8 cellular contexts compared by ENCODE assay signal in genomic region chr17:30922235-30922993, GRCh38. TPM values are rescaled to one million over a fixed set of nuclear protein-coding genes. Genes with fewer than 3 reads are reported as not detected.
A peak's percentile ranks its signal among the peaks of the same experiment; 100 is the strongest.
DNase-seq lines count a peak whose midpoint lies in the region; ATAC-seq and TF ChIP-seq lines count a peak whose summit lies in the region.

No MANE protein-coding gene starts in this region.

- WGBS in SK-N-SH (ENCODE audit: low lambda C conversion rate): 16% methylated on average over 35 of the region's 64 CpGs
- 2% methylated on average over 19 of the region's 64 CpGs for WGBS in esophagus muscularis mucosa

- 0 out of 2 replicates have a peak overlapping the region, but pooled peaks have one; percentile 11 for H2AFZ ChIP-seq in SK-N-SH (ENCODE audit: low read depth)

- POLR2A ChIA-PET in SK-N-SH (lab: Yijun Ruan, JAX) (interaction anchor here (1.0 kb wide), 1 partner anchor 16 kb away, joined by 3 read pairs; the partner anchor contains the start of gene TEFM), A673 (lab: Charles Lee; ENCODE audit: low non-redundant PET) (no interaction called here)

- TF ChIP-seq CTCF in GM06990 (IDR thresholded peaks at IDR 0.05; ENCODE audit: insufficient read depth, low read length, poor library complexity, severe bottlenecking) (no peak), SK-N-SH (IDR thresholded peaks at IDR 0.05) (no peak), esophagus muscularis mucosa (IDR thresholded peaks at IDR 0.05) (no peak), nephron progenitor cell (IDR thresholded peaks at IDR 0.05) (no peak), A673 (conservative IDR thresholded peaks at IDR 0.05; ENCODE audit: low read depth, low read length) (no peak)

- peaks cover 4% of the 10 kb centered on the region for H3K9me3 Mint-ChIP-seq in nephron progenitor cell

- H3K27me3 ChIP-seq in GM06990 (replicated peaks; ENCODE audit: control insufficient read depth, insufficient read depth, low read length) (no peaks in the 10 kb centered on the region; the same call in 1 of the 2 replicates), SK-N-SH (ENCODE audit: insufficient read depth) (peaks cover 38% of the 10 kb centered on the region), esophagus muscularis mucosa (peaks cover 9 to 51% (median 18%) of the 10 kb centered on the region in 4 donors), A673 (replicated peaks; ENCODE audit: insufficient read depth, low read depth, low read length, poor library complexity) (peaks cover 37% of the 10 kb centered on the region)

- peak overlapping the region; percentile 81 for H3K4me3 Mint-ChIP-seq in nephron progenitor cell

- peak overlapping the region; percentile 71 for H3K4me2 ChIP-seq in SK-N-SH

- no peak overlapping the region for H3K27ac Mint-ChIP-seq in nephron progenitor cell

- no peaks in the 10 kb centered on the region for H3K9me2 ChIP-seq in SK-N-SH

- H3K27me3 Mint-ChIP-seq in nephron progenitor cell (ENCODE audit: low read depth, poor library complexity): peaks cover 98% of the 10 kb centered on the region

- TF ChIP-seq EP300 in SK-N-SH (IDR thresholded peaks at IDR 0.05; ENCODE audit: borderline replicate concordance in 1 of 2, low read depth in 1 of 2, low read length in 1 of 2) (no peak), esophagus muscularis mucosa (IDR thresholded peaks at IDR 0.05) (no peak)

- no peaks in the 10 kb centered on the region for H4K20me1 ChIP-seq in SK-N-SH (ENCODE audit: insufficient read depth)

- DNase-seq in GM06990 (ENCODE audit: extremely low read depth, insufficient read length) (peak; percentile 23), SK-N-SH (peak; percentile 67), esophagus muscularis mucosa (ENCODE audit: extremely low spot score) (no peak), nephron progenitor cell (peak; percentile 35), A673 (ENCODE audit: low spot score) (no peak)

- no peak for TF ChIP-seq RAD21 in SK-N-SH (IDR thresholded peaks at IDR 0.05; ENCODE audit: low read length)

- CTCF ChIA-PET in SK-N-SH (lab: Yijun Ruan, JAX) (interaction anchor here (2.1 kb wide), 1 partner anchor 293 kb away, joined by 4 read pairs; no protein-coding TSS in a partner anchor), A673 (lab: Charles Lee) (no interaction called here)

- H3K4me3 ChIP-seq in GM06990 (replicated peaks; ENCODE audit: low read depth, low read length): peak overlapping the region; percentile 52
- H3K4me3 ChIP-seq in SK-N-SH (ENCODE audit: low read depth in 2 of 2, low read length in 1 of 2): peak overlapping the region; percentile 39 to 46; a peak in 3 of 4 replicates
- H3K4me3 ChIP-seq in esophagus muscularis mucosa: peak overlapping the region; percentile 55 to 73 (median 60)
- no peak overlapping the region for H3K4me3 ChIP-seq in A673 (ENCODE audit: low read depth, low read length, poor library complexity, severe bottlenecking)

- H3K27ac ChIP-seq in SK-N-SH (ENCODE audit: low read depth in 2 of 2, low read length in 1 of 2) (no peak overlapping the region), esophagus muscularis mucosa (replicated peaks in 1 of 4) (peak overlapping the region; percentile 18 to 66 (median 65)), A673 (ENCODE audit: low read depth, low read length, poor library complexity, severe bottlenecking) (no peak overlapping the region)

- H3K9ac ChIP-seq in SK-N-SH: no peak overlapping the region

- ATAC-seq in GM18870 (IDR thresholded peaks at IDR 0.05; ENCODE audit: unreplicated experiment) (no peak), HG03521 (IDR thresholded peaks at IDR 0.05; ENCODE audit: unreplicated experiment) (no peak), HG02852 (IDR thresholded peaks at IDR 0.05; ENCODE audit: unreplicated experiment) (no peak)

- no peaks in the 10 kb centered on the region for H3K79me2 ChIP-seq in SK-N-SH (ENCODE audit: insufficient read depth)

- BruUV-seq in A673 (replicated peaks; lab: Mats Ljungman, UMichigan): no TSS peak

- H3K4me1 ChIP-seq in SK-N-SH (ENCODE audit: control insufficient read depth in 1 of 2, insufficient read depth in 2 of 2, low read depth in 1 of 2, low read length in 1 of 2) (peaks cover 0 to 5% of the 10 kb centered on the region in 2 experiments; a peak in 1 of 4 replicates), esophagus muscularis mucosa (peaks cover 10 to 19% (median 18%) of the 10 kb centered on the region in 4 donors), A673 (ENCODE audit: insufficient read depth, low read length, poor library complexity, severe bottlenecking) (no peaks in the 10 kb centered on the region)

- H3F3A ChIP-seq in SK-N-SH (replicated peaks; ENCODE audit: insufficient read depth): peaks cover 3% of the 10 kb centered on the region

- H3K4me1 Mint-ChIP-seq in nephron progenitor cell: peaks cover 5% of the 10 kb centered on the region

- no peak for TF ChIP-seq POLR2A in esophagus muscularis mucosa (IDR thresholded peaks at IDR 0.05; ENCODE audit: low read depth)

- H3K36me3 ChIP-seq in GM06990 (ENCODE audit: control insufficient read depth, insufficient read depth, low read length) (no peaks in the 10 kb centered on the region), SK-N-SH (replicated peaks in 1 of 2; ENCODE audit: control insufficient read depth in 1 of 2, insufficient read depth in 2 of 2, low read length in 1 of 2) (no peaks in the 10 kb centered on the region), esophagus muscularis mucosa (no peaks in the 10 kb centered on the region), A673 (ENCODE audit: insufficient read depth, low read length, poor library complexity, severe bottlenecking) (no peaks in the 10 kb centered on the region)

- intact Hi-C loops in esophagus muscularis mucosa (cut with DNase I): no loop called here
- intact Hi-C loops in A673 (cut with micrococcal nuclease; ENCODE audit: unreplicated experiment): no loop called here

- peaks cover 5% of the 10 kb centered on the region for H3K36me3 Mint-ChIP-seq in nephron progenitor cell (ENCODE audit: low read depth)

- H3K9me3 ChIP-seq in SK-N-SH: no peaks in the 10 kb centered on the region
- H3K9me3 ChIP-seq in esophagus muscularis mucosa: no peaks in the 10 kb centered on the region
- no peaks in the 10 kb centered on the region for H3K9me3 ChIP-seq in A673 (ENCODE audit: low read depth, low read length, poor library complexity, severe bottlenecking)

TF ChIP-seq in SK-N-SH, 30 proteins besides CTCF, POLR2A, EP300 and RAD21:
- TF ChIP-seq TCF12 (IDR thresholded peaks at IDR 0.05) (no peak), MEF2A (IDR thresholded peaks at IDR 0.05; ENCODE audit: borderline replicate concordance, low read depth) (no peak), RXRA (IDR thresholded peaks at IDR 0.05; ENCODE audit: borderline replicate concordance, low read depth) (no peak), ELF1 (IDR thresholded peaks at IDR 0.05) (no peak)

RNA-seq across cellular contexts. Expression of gene ADAP2, which starts 0.7 kb away (rescaled TPM):
- polyA plus RNA-seq in SK-N-SH (2012; rRNA removed): 0.39 and 0.42 TPM in 2 replicates
- 0.22 TPM in 2 replicates for polyA plus RNA-seq in SK-N-SH (2012; cell fraction: cytosol; rRNA removed)
- 0.46 and 0.74 TPM in 2 replicates for polyA plus RNA-seq in SK-N-SH (2012; cell fraction: nucleus; rRNA removed)
- 10 to 100 TPM; 10.5 to 19.1 (median 14.7) TPM for total RNA-seq in esophagus muscularis mucosa
- not detected in 2 replicates for total RNA-seq in A673 (2021)

RNA-seq across cellular contexts. Expression of gene TEFM, which starts 16.4 kb away (rescaled TPM):
- polyA plus RNA-seq in SK-N-SH (2012; rRNA removed): 4.4 and 9.3 TPM in 2 replicates
- polyA plus RNA-seq in SK-N-SH (2012; cell fraction: cytosol; rRNA removed): 8.0 and 8.3 TPM in 2 replicates
- polyA plus RNA-seq in SK-N-SH (2012; cell fraction: nucleus; rRNA removed): 3.1 and 9.0 TPM in 2 replicates
- 1 to 10 TPM; 5.0 to 7.0 (median 6.6) TPM for total RNA-seq in esophagus muscularis mucosa
- 7.2 and 11.4 TPM in 2 replicates for total RNA-seq in A673 (2021)

RNA-seq across cellular contexts. Expression of gene RNF135, which starts 48.4 kb away (rescaled TPM):
- not detected in 2 replicates for polyA plus RNA-seq in SK-N-SH (2012; rRNA removed)
- 0.03 TPM in 1 of 2 replicates, not detected in the other for polyA plus RNA-seq in SK-N-SH (2012; cell fraction: cytosol; rRNA removed)
- 0.05 TPM in 1 of 2 replicates, not detected in the other for polyA plus RNA-seq in SK-N-SH (2012; cell fraction: nucleus; rRNA removed)
- 10 to 100 TPM; 20.0 to 28.1 (median 22.9) TPM for total RNA-seq in esophagus muscularis mucosa
- 7.5 and 8.2 TPM in 2 replicates for total RNA-seq in A673 (2021)

Comparison
In these comparisons a context has a peak if more than half of its experiments do, and no peak if none do; other contexts are left out.
1. DNase-seq: peak in GM06990 (single experiment), SK-N-SH (single experiment) and nephron progenitor cell (single experiment); none in esophagus muscularis mucosa (single experiment) and A673 (single experiment).
2. H3K27ac ChIP-seq: peak in esophagus muscularis mucosa (4 of 4); none in SK-N-SH (0 of 2) and A673 (single experiment).
3. RNA of gene ADAP2, which starts 0.7 kb away (total RNA-seq): 10.5 to 19.1 TPM in esophagus muscularis mucosa; not detected in A673; every median in the first group is over 10 times any median in the second.